25 cellular contexts compared by ENCODE assay signal in genomic region chr4:95445251-95445650, GRCh38.
"Had no signal": no experiment of that assay in that cellular context is flagged by ENCODE, and none has a peak within 500 bp of the region (broad histone marks: within the 10 kb centered on the region; RNA-seq: fewer than 3 reads in every experiment).

No MANE protein-coding gene starts in this region.

- H3K79me2 ChIP-seq: parathyroid adenoma had no signal

- FAIRE-seq: frontal cortex, kidney had no signal

- DNase-seq: effector CD8-positive, alpha-beta T cell; erythroblast; esophagus squamous epithelium; kidney; mesenchymal stem cell; mucosa of descending colon; naive B cell; right cardiac atrium; sigmoid colon; stimulated activated CD4-positive, alpha-beta T cell treated with anti-CD3 and anti-CD28 coated beads, Interleukin-4, amount 100 ng/mL, for 4 hours; thyroid gland; trophoblast cell had no signal

- H3K27ac Mint-ChIP-seq: mesothelial cell of epicardium; naive B cell; natural killer cell treated with Interleukin-12 subunit alpha and Interleukin-12 subunit beta and Interleukin-15 and Interleukin-18, amount 100 ng/mL, for 72 hours; stimulated activated memory B cell treated with anti-CD40 and anti-IgM and Interleukin-4, amounts not matched to agents 10 μg/mL and 1 μg/mL and 100 μg/mL, for 72 hours; stimulated activated naive CD8-positive, alpha-beta T cell treated with anti-CD3 and anti-CD28 coated beads, Interleukin-15, Interleukin-2, amounts not matched to agents 100 ng/mL and 50 ng/mL, for 24 hours had no signal

- H3K4me1 Mint-ChIP-seq: central memory CD8-positive, alpha-beta T cell; naive B cell; stimulated activated memory B cell treated with anti-CD40 and anti-IgM and Interleukin-4, amounts not matched to agents 10 μg/mL and 1 μg/mL and 100 μg/mL, for 72 hours had no signal

- H3K9me3 Mint-ChIP-seq: mesothelial cell of epicardium; neural crest cell; stimulated activated naive CD8-positive, alpha-beta T cell treated with anti-CD3 and anti-CD28 coated beads, Interleukin-15, Interleukin-2, amounts not matched to agents 100 ng/mL and 50 ng/mL, for 24 hours had no signal

- H2AFZ ChIP-seq: parathyroid adenoma had no signal

- H3K36me3 ChIP-seq: esophagus squamous epithelium, prostate gland, sigmoid colon, suprapubic skin, thyroid gland, vagina had no signal

- H3K4me1 ChIP-seq: esophagus squamous epithelium, parathyroid adenoma, prostate gland, sigmoid colon, suprapubic skin, vagina had no signal

- H3K9ac ChIP-seq: parathyroid adenoma had no signal

- H3K9me3 ChIP-seq: esophagus squamous epithelium, mucosa of descending colon, prostate gland, sigmoid colon, suprapubic skin, thyroid gland, vagina had no signal

- H3K27me3 Mint-ChIP-seq: central memory CD8-positive, alpha-beta T cell; naive B cell; natural killer cell treated with Interleukin-12 subunit alpha and Interleukin-12 subunit beta and Interleukin-15 and Interleukin-18, amount 100 ng/mL, for 72 hours; stimulated activated memory B cell treated with anti-CD40 and anti-IgM and Interleukin-4, amounts not matched to agents 10 μg/mL and 1 μg/mL and 100 μg/mL, for 72 hours; stimulated activated naive CD8-positive, alpha-beta T cell treated with anti-CD3 and anti-CD28 coated beads, Interleukin-15, Interleukin-2, amounts not matched to agents 100 ng/mL and 50 ng/mL, for 24 hours had no signal

- H3K4me3 ChIP-seq: esophagus squamous epithelium, lung, mucosa of descending colon, prostate gland, sigmoid colon, suprapubic skin, thyroid gland, vagina had no signal

- H3K27ac ChIP-seq: esophagus squamous epithelium, parathyroid adenoma, prostate gland, sigmoid colon, suprapubic skin, thyroid gland, vagina had no signal

- H3K27me3 ChIP-seq: esophagus squamous epithelium, sigmoid colon, suprapubic skin, thyroid gland, vagina had no signal

- H3K36me3 Mint-ChIP-seq: naive B cell; natural killer cell treated with Interleukin-12 subunit alpha and Interleukin-12 subunit beta and Interleukin-15 and Interleukin-18, amount 100 ng/mL, for 72 hours; stimulated activated memory B cell treated with anti-CD40 and anti-IgM and Interleukin-4, amounts not matched to agents 10 μg/mL and 1 μg/mL and 100 μg/mL, for 72 hours had no signal

- ATAC-seq: left lobe of liver; mucosa of descending colon; natural killer cell treated with Interleukin-12 subunit alpha and Interleukin-12 subunit beta and Interleukin-15 and Interleukin-18, amount 100 ng/mL, for 72 hours; right cardiac atrium; stimulated activated memory B cell treated with anti-CD40 and anti-IgM and Interleukin-4, amounts not matched to agents 10 μg/mL and 1 μg/mL and 100 μg/mL, for 72 hours had no signal

- H3K4me3 Mint-ChIP-seq: central memory CD8-positive, alpha-beta T cell; mesothelial cell of epicardium; naive B cell; natural killer cell treated with Interleukin-12 subunit alpha and Interleukin-12 subunit beta and Interleukin-15 and Interleukin-18, amount 100 ng/mL, for 72 hours; neural crest cell; stimulated activated memory B cell treated with anti-CD40 and anti-IgM and Interleukin-4, amounts not matched to agents 10 μg/mL and 1 μg/mL and 100 μg/mL, for 72 hours; stimulated activated naive CD8-positive, alpha-beta T cell treated with anti-CD3 and anti-CD28 coated beads, Interleukin-15, Interleukin-2, amounts not matched to agents 100 ng/mL and 50 ng/mL, for 24 hours had no signal
